13 cellular contexts compared by ENCODE assay signal in genomic region chr10:78980815-78981214, GRCh38.
"Had no signal": no experiment of that assay in that cellular context is flagged by ENCODE, and none has a peak within 500 bp of the region (broad histone marks: within the 10 kb centered on the region; RNA-seq: fewer than 3 reads in every experiment).

No MANE protein-coding gene starts in this region.

- H3K4me3 ChIP-seq: adrenal gland, psoas muscle, spleen, uterus had no signal

- H3K36me3 ChIP-seq: adrenal gland, spleen, uterus had no signal

- ATAC-seq: sciatic nerve had no signal

- DNase-seq: activated CD4-positive, CD25-positive, alpha-beta regulatory T cell treated with anti-CD3 and anti-CD28 coated beads, Interleukin-2, amount 50 U/mL, for 72 hours; activated naive CD4-positive, alpha-beta T cell treated with anti-CD3 and anti-CD28 coated beads, Interleukin-2, amount 50 U/mL, for 16 hours; adrenal gland; effector CD8-positive, alpha-beta T cell; head of caudate nucleus; nephron progenitor cell; spleen; SW 1271; T-helper 9 cell; uterus had no signal

- H3K27me3 ChIP-seq: adrenal gland, spleen, uterus had no signal

- H3K27ac ChIP-seq: adrenal gland, psoas muscle, spleen, uterus had no signal

- H3K9me3 ChIP-seq: adrenal gland, psoas muscle, spleen, uterus had no signal

- FAIRE-seq: frontal cortex had no signal
